ENCODE assay signal across 9 cellular contexts in genomic region chr4:99855677-99856076, GRCh38. TPM values are rescaled to one million over a fixed set of nuclear protein-coding genes. Genes with fewer than 3 reads are reported as not detected.
DNase-seq lines count a peak whose midpoint lies in the region; ATAC-seq and TF ChIP-seq lines count a peak whose summit lies in the region.
"Had no signal": no experiment of that assay in that cellular context is flagged by ENCODE, and none has a peak within 500 bp of the region (broad histone marks: within the 10 kb centered on the region; RNA-seq: fewer than 3 reads in every experiment).

No MANE protein-coding gene starts in this region.

- peak; percentile 49 for DNase-seq in activated CD4-positive, alpha-beta T cell treated with anti-CD3 and anti-CD28 coated beads for 36 hours
- no peak for DNase-seq in activated CD4-positive, alpha-beta T cell treated with anti-CD3 and anti-CD28 coated beads, Interleukin-2, amount 50 U/mL, for 48 hours
- DNase-seq in OCI-LY7 (ENCODE audit: low spot score) (peak; percentile 48), pons (ENCODE audit: low spot score) (peak; percentile 68), amniotic stem cell (lab: John Stamatoyannopoulos, UW) (no peak), LoVo (ENCODE audit: low spot score) (no peak), GM03348 (ENCODE audit: low spot score) (no peak)

- no TSS peak for BruUV-seq in OCI-LY7 (replicated peaks; lab: Mats Ljungman, UMichigan)

- no peaks in the 10 kb centered on the region for H3K9me2 ChIP-seq in OCI-LY7 (ENCODE audit: insufficient read depth, low read length)

- H4K20me1 ChIP-seq in OCI-LY7 (ENCODE audit: insufficient read depth, low read length) = no peaks in the 10 kb centered on the region

- H3K4me3 Mint-ChIP-seq in activated CD4-positive, alpha-beta T cell treated with anti-CD3 and anti-CD28 coated beads for 36 hours = no peak overlapping the region
- H3K4me3 Mint-ChIP-seq: brain had no signal

- ATAC-seq in activated CD4-positive, alpha-beta T cell treated with anti-CD3 and anti-CD28 coated beads for 36 hours = peak; percentile 16
- ATAC-seq in HG02884 (IDR thresholded peaks at IDR 0.05; ENCODE audit: unreplicated experiment) = peak; percentile 33

- intact Hi-C loops in activated CD4-positive, alpha-beta T cell treated with anti-CD3 and anti-CD28 coated beads for 36 hours (cut with DNase I, micrococcal nuclease) = loop anchor here (1.0 to 2.0 kb wide), 3 partner anchors 7 to 37 kb away; no protein-coding TSS in a partner anchor
- intact Hi-C loops in OCI-LY7 (cut with micrococcal nuclease; ENCODE audit: unreplicated experiment) = no loop called here

- no peak for TF ChIP-seq CTCF in OCI-LY7 (conservative IDR thresholded peaks at IDR 0.05; ENCODE audit: low read length)

- peaks cover 9% of the 10 kb centered on the region; the same call in 1 of the 2 replicates for H3K79me2 ChIP-seq in OCI-LY7 (ENCODE audit: insufficient read depth, low read depth, low read length)

- H3K4me3 ChIP-seq in OCI-LY7 (ENCODE audit: low read depth, low read length, poor library complexity, severe bottlenecking) = no peak overlapping the region

- peaks cover 50% of the 10 kb centered on the region for H3K4me1 ChIP-seq in OCI-LY7 (ENCODE audit: insufficient read depth, low read length, poor library complexity, severe bottlenecking)

- no peaks in the 10 kb centered on the region for H3K9me3 ChIP-seq in OCI-LY7 (ENCODE audit: low read length)

- peaks cover 85% of the 10 kb centered on the region for H3K36me3 ChIP-seq in OCI-LY7 (ENCODE audit: insufficient read depth, low read length)

- peak overlapping the region; percentile 70 for H3K27ac Mint-ChIP-seq in activated CD4-positive, alpha-beta T cell treated with anti-CD3 and anti-CD28 coated beads for 36 hours

- POLR2A ChIA-PET in activated CD4-positive, alpha-beta T cell treated with anti-CD3 and anti-CD28 coated beads for 36 hours (lab: Charles Lee) = no interaction called here
- POLR2A ChIA-PET in OCI-LY7 (lab: Charles Lee) = interaction anchor here (0.5 to 1.6 kb wide), 7 partner anchors 10 to 1511 kb away, joined by 3 to 6 read pairs (median 3); partner anchors contain the start of gene DAPP1

- H3K36me3 Mint-ChIP-seq in activated CD4-positive, alpha-beta T cell treated with anti-CD3 and anti-CD28 coated beads for 36 hours (ENCODE audit: low read depth) = peaks cover 42% of the 10 kb centered on the region
- H3K36me3 Mint-ChIP-seq: brain had no signal

- peaks cover 67% of the 10 kb centered on the region for H3K4me1 Mint-ChIP-seq in activated CD4-positive, alpha-beta T cell treated with anti-CD3 and anti-CD28 coated beads for 36 hours
- H3K4me1 Mint-ChIP-seq: brain had no signal

- H3K9me3 Mint-ChIP-seq in activated CD4-positive, alpha-beta T cell treated with anti-CD3 and anti-CD28 coated beads for 36 hours (ENCODE audit: low read depth) = no peaks in the 10 kb centered on the region

- no peak overlapping the region for H2AFZ ChIP-seq in OCI-LY7 (ENCODE audit: low read length)

- H3K4me2 ChIP-seq in OCI-LY7 (ENCODE audit: low read length) = peak overlapping the region; percentile 58

- CTCF ChIA-PET in activated CD4-positive, alpha-beta T cell treated with anti-CD3 and anti-CD28 coated beads for 36 hours (lab: Charles Lee) = interaction anchor here (1.1 to 4.2 kb wide), 5 partner anchors 18 to 47 kb away, joined by 3 to 19 read pairs (median 4); no protein-coding TSS in a partner anchor
- CTCF ChIA-PET in OCI-LY7 (lab: Charles Lee; ENCODE audit: unreplicated experiment) = no interaction called here

- H3K27me3 Mint-ChIP-seq in activated CD4-positive, alpha-beta T cell treated with anti-CD3 and anti-CD28 coated beads for 36 hours = no peaks in the 10 kb centered on the region

- peak overlapping the region; percentile 58 for H3K27ac ChIP-seq in OCI-LY7 (ENCODE audit: low read depth, low read length, poor library complexity, severe bottlenecking)

RNA-seq across cellular contexts. Expression of gene LAMTOR3, which starts 38.5 kb away (rescaled TPM):
- total RNA-seq in activated CD4-positive, alpha-beta T cell treated with anti-CD3 and anti-CD28 coated beads for 36 hours = 10 to 100 TPM; 28.5 to 30.4 TPM
- 11.9 and 18.5 TPM in 2 replicates for total RNA-seq in OCI-LY7 (2014; rRNA removed; shearing (Covaris generic))
- 22.8 and 27.3 TPM in 2 replicates for total RNA-seq in OCI-LY7 (2022)

RNA-seq across cellular contexts. Expression of gene DAPP1, which starts 39.0 kb away (rescaled TPM):
- total RNA-seq in activated CD4-positive, alpha-beta T cell treated with anti-CD3 and anti-CD28 coated beads for 36 hours = 10 to 100 TPM; 24.7 to 25.9 TPM
- 55.7 and 57.3 TPM in 2 replicates for total RNA-seq in OCI-LY7 (2014; rRNA removed; shearing (Covaris generic))
- total RNA-seq in OCI-LY7 (2022) = 69.8 and 71.9 TPM in 2 replicates

Comparison
In these comparisons a context has a peak if more than half of its experiments do, and no peak if none do; other contexts are left out.
1. DNase-seq: peak in activated CD4-positive, alpha-beta T cell treated with anti-CD3 and anti-CD28 coated beads for 36 hours (single experiment), OCI-LY7 (single experiment) and pons (single experiment); none in activated CD4-positive, alpha-beta T cell treated with anti-CD3 and anti-CD28 coated beads, Interleukin-2, amount 50 U/mL, for 48 hours (0 of 2), amniotic stem cell (single experiment), LoVo (single experiment) and GM03348 (single experiment).